8 cellular contexts compared by ENCODE assay signal in the genomic region with DNA sequence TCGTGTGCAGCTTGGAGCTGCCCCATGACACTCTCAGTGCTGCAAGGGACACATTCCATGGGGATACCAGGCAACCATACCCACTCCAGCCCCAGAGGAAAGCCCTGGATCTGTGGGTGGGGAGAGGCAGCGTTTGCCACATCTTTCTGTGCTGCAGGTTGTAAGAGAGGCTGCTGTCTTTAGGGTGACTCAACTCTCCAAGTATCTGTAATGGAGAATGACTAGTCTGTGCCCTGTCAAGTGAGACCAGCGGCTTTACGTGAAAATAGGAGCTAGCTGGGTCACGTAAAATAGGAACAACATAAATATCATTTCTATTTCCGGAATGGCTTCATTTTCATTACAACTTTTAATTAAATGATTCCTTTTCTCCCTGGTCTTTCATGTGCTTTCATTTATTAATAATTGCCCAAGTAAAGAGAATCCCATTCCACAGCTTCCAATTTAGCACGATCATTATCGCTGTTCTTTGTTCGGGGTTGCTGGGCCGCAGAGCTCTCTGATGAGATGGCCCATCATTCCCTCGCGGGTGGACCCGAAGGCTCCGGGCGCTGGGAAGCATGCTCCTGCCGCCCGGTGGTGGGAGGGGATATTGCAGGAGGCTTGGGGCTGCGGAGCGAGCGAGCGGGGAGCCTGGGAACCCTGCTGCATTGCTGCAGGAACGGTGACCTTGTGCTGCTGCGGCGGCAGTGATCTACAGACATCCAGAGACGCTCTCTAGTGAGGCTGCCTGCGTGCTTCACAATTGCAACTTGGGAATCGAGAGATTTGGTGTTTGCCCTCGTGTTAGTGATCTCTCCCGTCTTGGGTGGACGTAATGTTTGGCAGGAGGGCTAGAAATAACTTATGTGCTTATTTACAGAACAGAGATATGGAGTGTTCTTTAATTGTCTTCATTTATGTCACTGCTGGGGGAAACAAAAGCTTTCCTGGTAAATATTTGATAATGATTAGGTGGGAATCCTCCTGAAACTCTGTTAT. TPM values are rescaled to one million over a fixed set of nuclear protein-coding genes. Genes with fewer than 3 reads are reported as not detected.
DNase-seq lines count a peak whose midpoint lies in the region; ATAC-seq and TF ChIP-seq lines count a peak whose summit lies in the region.

No MANE protein-coding gene starts in this region.

- H3K36me3 Mint-ChIP-seq in activated T-cell treated with anti-CD3 and anti-CD28 coated beads, Interleukin-2, amount 50 U/mL, for 72 hours (ENCODE audit: insufficient read depth in 2 of 2) = no peaks in the 10 kb centered on the region

- peak overlapping the region; percentile 73 to 89 for H3K4me3 Mint-ChIP-seq in activated T-cell treated with anti-CD3 and anti-CD28 coated beads, Interleukin-2, amount 50 U/mL, for 72 hours

- peak overlapping the region; percentile 81 for H2AFZ ChIP-seq in neuronal stem cell (ENCODE audit: low read length)

- H2BK5ac ChIP-seq in neuronal stem cell (ENCODE audit: low read length) = no peak overlapping the region

- no peak overlapping the region for H2BK120ac ChIP-seq in neuronal stem cell (ENCODE audit: low read depth, low read length)

- no peak overlapping the region for H3K4me2 ChIP-seq in neuronal stem cell (ENCODE audit: insufficient read depth, low read length, poor library complexity, severe bottlenecking)

- H3K27me3 Mint-ChIP-seq in activated T-cell treated with anti-CD3 and anti-CD28 coated beads, Interleukin-2, amount 50 U/mL, for 72 hours (ENCODE audit: low read depth) = peaks cover 86% of the 10 kb centered on the region

- H3K4me3 ChIP-seq in fibroblast of mammary gland (ENCODE audit: control insufficient read depth, low read depth, low read length) = no peak overlapping the region
- H3K4me3 ChIP-seq in neuronal stem cell (ENCODE audit: low read length in 2 of 2) = peak overlapping the region in 1 of 2 donors; percentile 9
- no peak overlapping the region for H3K4me3 ChIP-seq in tibial nerve

- no peak overlapping the region for H3K27ac ChIP-seq in neuronal stem cell (replicated peaks; ENCODE audit: low read length)
- H3K27ac ChIP-seq in tibial nerve = no peak overlapping the region

- no peaks in the 10 kb centered on the region for H3K9me3 Mint-ChIP-seq in activated T-cell treated with anti-CD3 and anti-CD28 coated beads, Interleukin-2, amount 50 U/mL, for 72 hours

- peak; percentile 92 for TF ChIP-seq RAD21 in Ishikawa (IDR thresholded peaks at IDR 0.05; ENCODE audit: low read depth)

- no peaks in the 10 kb centered on the region for H3K36me3 ChIP-seq in neuronal stem cell (replicated peaks in 1 of 2; ENCODE audit: control insufficient read depth in 2 of 2, insufficient read depth in 2 of 2, low read length in 2 of 2)
- no peaks in the 10 kb centered on the region for H3K36me3 ChIP-seq in tibial nerve

- no peak overlapping the region for H3K23ac ChIP-seq in neuronal stem cell (ENCODE audit: low read depth, low read length, poor library complexity)

- H3K27me3 ChIP-seq in neuronal stem cell (ENCODE audit: control insufficient read depth in 3 of 3, insufficient read depth in 3 of 3, low read depth in 1 of 3, low read length in 3 of 3) (peaks cover 0 to 38% (median 19%) of the 10 kb centered on the region in 3 experiments), tibial nerve (peaks cover 0 to 79% of the 10 kb centered on the region in 2 donors)

- H3K9me3 ChIP-seq in neuronal stem cell (replicated peaks in 1 of 2; ENCODE audit: control insufficient read depth in 2 of 2, insufficient read depth in 1 of 2, low read depth in 1 of 2, low read length in 2 of 2) (peaks cover 0 to 2% of the 10 kb centered on the region in 2 donors), tibial nerve (no peaks in the 10 kb centered on the region)

- H3K4me1 ChIP-seq in neuronal stem cell (ENCODE audit: control insufficient read depth in 2 of 2, insufficient read depth in 1 of 2, low read depth in 1 of 2, low read length in 2 of 2) (peaks cover 0 to 3% of the 10 kb centered on the region in 2 donors), tibial nerve (peaks cover 0 to 9% (median 0%) of the 10 kb centered on the region in 4 donors)

- H3K79me1 ChIP-seq in neuronal stem cell (ENCODE audit: low read depth, low read length) = no peaks in the 10 kb centered on the region

- H3K4me1 Mint-ChIP-seq in activated T-cell treated with anti-CD3 and anti-CD28 coated beads, Interleukin-2, amount 50 U/mL, for 72 hours (ENCODE audit: low read depth) = peaks cover 7% of the 10 kb centered on the region

- DNase-seq in EH (ENCODE audit: low read depth) (peak; percentile 65), OCI-M1 (lab: John Stamatoyannopoulos, UW) (peak; percentile 84), fibroblast of mammary gland (ENCODE audit: low read depth) (peak; percentile 51), neuronal stem cell (ENCODE audit: low spot score) (peak; percentile 77), tibial nerve (ENCODE audit: low spot score in 2 of 2) (peak; percentile 26 to 47)
- peak; percentile 70 to 76 for DNase-seq in activated T-cell treated with anti-CD3 and anti-CD28 coated beads, Interleukin-2, amount 50 U/mL, for 72 hours

- peak overlapping the region; percentile 20 for H3K4ac ChIP-seq in neuronal stem cell (ENCODE audit: low read length)

- ATAC-seq in GM21737 (IDR thresholded peaks at IDR 0.05; ENCODE audit: unreplicated experiment) = peak; percentile 94
- peak; percentile 76 to 82 for ATAC-seq in activated T-cell treated with anti-CD3 and anti-CD28 coated beads, Interleukin-2, amount 50 U/mL, for 72 hours (replicated peaks in 1 of 2)

- no peak overlapping the region for H2BK15ac ChIP-seq in neuronal stem cell (ENCODE audit: low read length)

- no peak for TF ChIP-seq POLR2A in tibial nerve (IDR thresholded peaks at IDR 0.05)

- H3K18ac ChIP-seq in neuronal stem cell (ENCODE audit: low read length) = peak overlapping the region; percentile 26

- H3K27ac Mint-ChIP-seq in activated T-cell treated with anti-CD3 and anti-CD28 coated beads, Interleukin-2, amount 50 U/mL, for 72 hours = peak overlapping the region; percentile 18

- WGBS in neuronal stem cell (ENCODE audit: extremely low coverage in 2 of 2, insufficient read length in 2 of 2, insufficient replicate concordance in 1 of 2), 2 donors = no CpG with 5 or more reads among the region's 30 CpGs
- WGBS in tibial nerve, 2 donors = 11 to 21% methylated on average over 21 to 30 of the region's 30 CpGs

- H4K8ac ChIP-seq in neuronal stem cell (ENCODE audit: low read depth, low read length) = no peak overlapping the region

- H2BK12ac ChIP-seq in neuronal stem cell (ENCODE audit: low read length) = peak overlapping the region; percentile 41

- H3K14ac ChIP-seq in neuronal stem cell (ENCODE audit: low read length) = no peak overlapping the region

- no peak overlapping the region for H4K91ac ChIP-seq in neuronal stem cell (ENCODE audit: low read depth, low read length, poor library complexity)

- H2AK5ac ChIP-seq in neuronal stem cell (ENCODE audit: low read depth, low read length) = peak overlapping the region; percentile 65

- TF ChIP-seq EP300 in Ishikawa (IDR thresholded peaks at IDR 0.05; ENCODE audit: borderline replicate concordance) (no peak), tibial nerve (IDR thresholded peaks at IDR 0.05) (no peak)

- peak; percentile 85 for TF ChIP-seq CTCF in fibroblast of mammary gland (conservative IDR thresholded peaks at IDR 0.05; ENCODE audit: control insufficient read depth, insufficient read depth, low read depth, low read length)
- TF ChIP-seq CTCF in tibial nerve (IDR thresholded peaks at IDR 0.05) = peak; percentile 70 to 90 (median 74)

- peak overlapping the region; percentile 9 for H3K9ac ChIP-seq in neuronal stem cell (ENCODE audit: low read depth, low read length, poor library complexity)

TF ChIP-seq in Ishikawa, 13 proteins besides CTCF, POLR2A, EP300 and RAD21:
- TF ChIP-seq TCF12 (IDR thresholded peaks at IDR 0.05; ENCODE audit: low read depth) (no peak), MAX (IDR thresholded peaks at IDR 0.05) (peak; percentile 54)

RNA-seq across cellular contexts. Expression of gene SLC6A5, which starts 10.6 kb away (rescaled TPM):
- total RNA-seq in activated T-cell treated with anti-CD3 and anti-CD28 coated beads, Interleukin-2, amount 50 U/mL, for 72 hours = not detected
- not detected for polyA plus RNA-seq in neuronal stem cell (2013, experiment 1 of 2)
- polyA plus RNA-seq in neuronal stem cell (2013, experiment 2 of 2) = not detected
- total RNA-seq in tibial nerve = not detected

RNA-seq across cellular contexts. Expression of gene NELL1, which starts 59.4 kb away (rescaled TPM):
- not detected for total RNA-seq in activated T-cell treated with anti-CD3 and anti-CD28 coated beads, Interleukin-2, amount 50 U/mL, for 72 hours
- polyA plus RNA-seq in neuronal stem cell (2013, experiment 1 of 2) = 0.01 TPM
- polyA plus RNA-seq in neuronal stem cell (2013, experiment 2 of 2) = not detected
- total RNA-seq in tibial nerve = not detected
